Comparison of ENCODE assay signal across 23 cellular contexts in the genomic region with DNA sequence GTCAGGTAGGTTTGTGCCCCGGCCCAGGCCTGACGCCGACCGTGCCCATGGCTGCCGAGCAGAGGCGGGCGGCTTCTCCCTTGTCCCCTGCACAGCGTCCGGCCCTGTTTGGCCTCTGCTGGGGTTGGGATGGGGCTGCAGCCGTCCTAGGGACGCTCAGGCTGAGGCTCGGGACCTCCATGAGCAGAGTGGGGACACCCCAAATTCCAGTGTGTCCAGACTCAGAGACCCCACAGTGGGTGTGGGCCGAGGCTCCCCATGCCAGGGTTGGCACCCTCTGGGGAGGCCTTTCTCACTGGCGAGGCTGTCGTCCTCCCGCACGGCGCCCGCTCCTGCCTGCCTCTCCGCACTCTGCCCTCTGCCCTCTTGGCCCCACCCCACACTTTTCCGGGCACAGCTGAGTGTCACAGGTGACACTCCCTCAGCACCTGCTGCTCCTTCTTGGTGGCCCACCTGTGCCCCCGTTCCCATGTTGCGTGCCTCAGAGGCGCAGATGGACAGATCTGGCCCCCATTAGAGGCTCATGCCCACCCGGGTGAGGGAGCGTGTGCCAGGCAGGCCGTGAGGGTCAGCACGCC. TPM values are rescaled to one million over a fixed set of nuclear protein-coding genes. Genes with fewer than 3 reads are reported as not detected.
"Had no signal": no experiment of that assay in that cellular context is flagged by ENCODE, and none has a peak within 500 bp of the region (broad histone marks: within the 10 kb centered on the region; RNA-seq: fewer than 3 reads in every experiment).

No MANE protein-coding gene starts in this region.

- H3K9me3 Mint-ChIP-seq: memory B cell; natural killer cell treated with Interleukin-12 subunit alpha and Interleukin-12 subunit beta and Interleukin-15 and Interleukin-18, amount 100 ng/mL, for 72 hours; neural progenitor cell had no signal

- H2AFZ ChIP-seq: hepatocyte, neural progenitor cell, parathyroid adenoma had no signal

- H3K27ac Mint-ChIP-seq: memory B cell; natural killer cell treated with Interleukin-12 subunit alpha and Interleukin-12 subunit beta and Interleukin-15 and Interleukin-18, amount 100 ng/mL, for 72 hours; neural progenitor cell had no signal

- H3K27me3 ChIP-seq: hepatocyte, neural progenitor cell, uterus had no signal

- H3K27me3 Mint-ChIP-seq: memory B cell; natural killer cell treated with Interleukin-12 subunit alpha and Interleukin-12 subunit beta and Interleukin-15 and Interleukin-18, amount 100 ng/mL, for 72 hours had no signal

- H3K36me3 ChIP-seq: neural progenitor cell, uterus had no signal

- H3K4me2 ChIP-seq: hepatocyte, neural progenitor cell had no signal

- H3K9ac ChIP-seq: neural progenitor cell, parathyroid adenoma had no signal

- H3K79me2 ChIP-seq: hepatocyte, parathyroid adenoma had no signal

- DNase-seq: effector memory CD4-positive, alpha-beta T cell; foreskin melanocyte; head of caudate nucleus; kidney; left cardiac atrium; left ventricle myocardium superior; midbrain; occipital lobe; psoas muscle; retina; stimulated activated CD4-positive, alpha-beta T cell treated with anti-CD3 and anti-CD28 coated beads, Interleukin-12 subunit alpha, Interleukin-12 subunit beta, amount 100 ng/mL, for 4 hours; stimulated activated CD4-positive, alpha-beta T cell treated with anti-CD3 and anti-CD28 coated beads, Interleukin-2, amount 100 ng/mL, for 48 hours; stimulated activated naive CD4-positive, alpha-beta T cell treated with Interleukin-2 at 50 U/mL for 16 hours; trophoblast cell; uterus had no signal

- H3K4me3 ChIP-seq: hepatocyte, neural progenitor cell, uterus had no signal

- H3K4me1 Mint-ChIP-seq: memory B cell, neural progenitor cell had no signal

- H3K36me3 Mint-ChIP-seq: natural killer cell treated with Interleukin-12 subunit alpha and Interleukin-12 subunit beta and Interleukin-15 and Interleukin-18, amount 100 ng/mL, for 72 hours had no signal

- H3K27ac ChIP-seq: hepatocyte, neural progenitor cell, parathyroid adenoma, psoas muscle had no signal

- H3K4me3 Mint-ChIP-seq: memory B cell; natural killer cell treated with Interleukin-12 subunit alpha and Interleukin-12 subunit beta and Interleukin-15 and Interleukin-18, amount 100 ng/mL, for 72 hours; neural progenitor cell had no signal

- FAIRE-seq: endometrium, kidney had no signal

- H3K9me3 ChIP-seq: psoas muscle, uterus had no signal

- H3K4me1 ChIP-seq: neural progenitor cell, parathyroid adenoma, psoas muscle, uterus had no signal

- ATAC-seq: left cardiac atrium; left ventricle myocardium superior; natural killer cell treated with Interleukin-12 subunit alpha and Interleukin-12 subunit beta and Interleukin-15 and Interleukin-18, amount 100 ng/mL, for 72 hours; psoas muscle; sciatic nerve had no signal

RNA-seq across cellular contexts. Expression of a gene that starts 23.3 kb away (rescaled TPM):
- total RNA-seq: skeletal muscle tissue had no signal
